ENCODE assay signal across 9 cellular contexts in the genomic region with DNA sequence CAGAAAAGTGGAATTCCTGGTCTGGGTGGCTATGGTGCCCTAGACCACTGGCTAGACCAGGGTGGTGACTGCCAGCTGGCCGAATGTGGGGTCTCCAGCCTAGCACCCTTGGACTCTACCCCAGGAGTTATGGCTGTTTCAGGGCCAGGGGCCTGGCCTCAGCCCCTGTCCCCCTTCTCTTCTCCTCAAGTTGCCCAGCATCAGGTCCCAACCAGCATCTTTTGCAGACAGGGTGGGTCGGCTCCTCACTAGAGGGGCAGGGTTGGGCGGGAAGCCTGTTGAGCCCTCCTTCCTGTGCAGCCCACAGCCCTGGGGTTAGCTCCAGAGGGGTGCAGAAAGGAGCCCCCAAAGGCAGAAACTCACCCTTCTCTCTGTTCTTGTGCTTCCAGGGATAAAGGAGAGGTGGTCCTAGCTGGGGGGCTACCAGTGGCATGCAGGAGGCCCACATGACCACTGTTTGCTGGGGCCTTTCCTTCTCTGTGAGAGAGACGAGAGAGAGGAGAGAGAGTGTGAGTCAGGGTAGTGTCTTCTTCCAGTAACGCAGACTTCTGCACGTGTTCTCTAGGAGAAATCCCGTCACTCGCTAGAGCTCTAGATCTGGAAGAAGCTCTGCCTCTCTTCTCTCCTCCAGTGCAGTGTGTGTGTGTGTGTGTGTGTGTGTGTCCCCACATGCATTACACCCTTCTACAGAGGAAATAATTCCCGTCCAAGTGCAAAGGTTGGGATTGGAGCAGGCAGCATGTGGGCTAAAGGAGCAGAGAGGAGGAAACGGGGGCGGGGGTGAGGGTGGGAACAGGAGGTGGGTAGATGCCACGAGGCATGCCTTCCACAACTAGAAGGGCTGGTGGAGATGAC.
DNase-seq lines count a peak whose midpoint lies in the region; ATAC-seq and TF ChIP-seq lines count a peak whose summit lies in the region.
"Had no signal": no experiment of that assay in that cellular context is flagged by ENCODE, and none has a peak within 500 bp of the region (broad histone marks: within the 10 kb centered on the region; RNA-seq: fewer than 3 reads in every experiment).

No MANE protein-coding gene starts in this region.

- H3K36me3 ChIP-seq in testis (ENCODE audit: low read depth, missing control alignments): no peaks in the 10 kb centered on the region

- ATAC-seq in left lobe of liver (no peak), GM18907 (IDR thresholded peaks at IDR 0.05; ENCODE audit: unreplicated experiment) (no peak)

- peak overlapping the region in 1 of 2 donors; percentile 23 for H3K27ac ChIP-seq in testis

- TF ChIP-seq CTCF in cardiac fibroblast (IDR thresholded peaks at IDR 0.05; ENCODE audit: low read depth, low read length) (no peak), testis (IDR thresholded peaks at IDR 0.05) (no peak)

- DNase-seq in activated effector memory CD4-positive, alpha-beta T cell treated with anti-CD3 and anti-CD28 coated beads, Interleukin-2, amount 50 U/mL, for 16 hours: peak; percentile 46
- DNase-seq in activated effector memory CD4-positive, alpha-beta T cell treated with Interleukin-2 at 50 U/mL for 16 hours: no peak
- peak; percentile 76 to 89 for DNase-seq in cardiac fibroblast (ENCODE audit: low read depth in 2 of 2)
- peak; percentile 41 for DNase-seq in left lobe of liver (ENCODE audit: low spot score)
- peak; percentile 49 for DNase-seq in testis
- DNase-seq in HCEC 1CT: no peak
- DNase-seq in NCI-H446 (lab: John Stamatoyannopoulos, UW): no peak
- DNase-seq: activated B cell treated with CpG ODN at 0.5 μM for 24 hours had no signal

- no peaks in the 10 kb centered on the region for H3K27me3 ChIP-seq in testis

- no peak for TF ChIP-seq POLR2A in testis (IDR thresholded peaks at IDR 0.05)

- H3K4me3 ChIP-seq in cardiac fibroblast (replicated peaks in 1 of 2; ENCODE audit: low read depth in 2 of 2, low read length in 2 of 2) (no peak overlapping the region), testis (no peak overlapping the region)

- no peaks in the 10 kb centered on the region for H3K9me3 ChIP-seq in testis

- WGBS in testis, 2 donors: 46 to 50% methylated on average over 11 to 12 of the region's 12 CpGs

- H3K4me1 ChIP-seq in testis: peaks cover 46% of the 10 kb centered on the region

- intact Hi-C loops in testis (cut with DNase I; ENCODE audit: low total_unique reads): no loop called here

Comparison
In these comparisons a context has a peak if more than half of its experiments do, and no peak if none do; other contexts are left out.
1. DNase-seq: peak in activated effector memory CD4-positive, alpha-beta T cell treated with anti-CD3 and anti-CD28 coated beads, Interleukin-2, amount 50 U/mL, for 16 hours (single experiment), cardiac fibroblast (2 of 2), left lobe of liver (single experiment) and testis (single experiment); none in activated effector memory CD4-positive, alpha-beta T cell treated with Interleukin-2 at 50 U/mL for 16 hours (single experiment), HCEC 1CT (single experiment) and NCI-H446 (0 of 2).